ENCODE assay signal across 9 cellular contexts in the genomic region with DNA sequence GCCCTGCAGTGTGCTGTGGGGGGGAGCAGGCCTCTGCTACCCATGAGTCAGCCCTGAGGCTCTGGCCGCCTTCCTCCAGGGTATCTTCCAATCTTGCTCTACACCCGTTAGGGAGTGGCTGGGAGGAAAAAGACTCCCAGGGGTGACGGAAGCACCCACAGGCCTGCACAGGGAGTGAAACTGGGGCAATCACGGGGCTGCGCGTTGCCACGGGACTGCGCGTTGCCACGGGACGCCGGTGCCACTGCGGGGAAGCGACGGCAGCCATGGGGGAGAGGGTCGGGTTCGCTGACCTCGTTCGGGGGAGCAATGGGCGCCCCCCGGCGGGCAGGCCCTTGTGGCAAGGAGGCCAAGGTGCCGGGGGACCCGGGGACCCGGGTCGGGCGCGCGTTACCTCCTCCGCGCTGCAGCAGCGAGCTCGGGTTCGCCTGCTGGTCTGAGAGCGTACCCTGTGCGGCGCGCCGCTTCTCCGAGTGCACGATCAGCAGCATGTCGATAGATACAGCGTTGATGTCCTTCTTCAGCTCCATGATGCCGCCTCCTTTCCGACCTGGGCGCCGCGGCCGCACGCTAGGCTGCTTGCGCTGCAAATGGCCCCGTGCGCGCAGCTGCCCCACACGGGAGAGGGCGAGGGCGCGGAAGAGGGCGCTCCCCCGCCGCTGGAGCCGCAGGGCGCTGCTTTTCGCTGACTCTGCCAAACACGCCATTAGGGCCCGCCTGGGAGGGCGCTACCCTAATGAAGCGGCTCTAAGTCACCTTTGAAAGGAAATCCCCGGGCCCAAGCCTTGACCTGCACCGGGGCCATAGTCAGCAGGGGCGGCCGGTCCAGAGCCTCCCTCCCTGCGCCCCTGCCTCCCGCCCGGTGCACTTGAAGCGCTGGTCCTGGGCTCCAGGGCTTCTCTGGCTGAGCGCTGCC. TPM values are rescaled to one million over a fixed set of nuclear protein-coding genes. Genes with fewer than 3 reads are reported as not detected.
A peak's percentile ranks its signal among the peaks of the same experiment; 100 is the strongest.
DNase-seq lines count a peak whose midpoint lies in the region; ATAC-seq and TF ChIP-seq lines count a peak whose summit lies in the region.
"Had no signal": no experiment of that assay in that cellular context is flagged by ENCODE, and none has a peak within 500 bp of the region (broad histone marks: within the 10 kb centered on the region; RNA-seq: fewer than 3 reads in every experiment).

A gene with protein sequence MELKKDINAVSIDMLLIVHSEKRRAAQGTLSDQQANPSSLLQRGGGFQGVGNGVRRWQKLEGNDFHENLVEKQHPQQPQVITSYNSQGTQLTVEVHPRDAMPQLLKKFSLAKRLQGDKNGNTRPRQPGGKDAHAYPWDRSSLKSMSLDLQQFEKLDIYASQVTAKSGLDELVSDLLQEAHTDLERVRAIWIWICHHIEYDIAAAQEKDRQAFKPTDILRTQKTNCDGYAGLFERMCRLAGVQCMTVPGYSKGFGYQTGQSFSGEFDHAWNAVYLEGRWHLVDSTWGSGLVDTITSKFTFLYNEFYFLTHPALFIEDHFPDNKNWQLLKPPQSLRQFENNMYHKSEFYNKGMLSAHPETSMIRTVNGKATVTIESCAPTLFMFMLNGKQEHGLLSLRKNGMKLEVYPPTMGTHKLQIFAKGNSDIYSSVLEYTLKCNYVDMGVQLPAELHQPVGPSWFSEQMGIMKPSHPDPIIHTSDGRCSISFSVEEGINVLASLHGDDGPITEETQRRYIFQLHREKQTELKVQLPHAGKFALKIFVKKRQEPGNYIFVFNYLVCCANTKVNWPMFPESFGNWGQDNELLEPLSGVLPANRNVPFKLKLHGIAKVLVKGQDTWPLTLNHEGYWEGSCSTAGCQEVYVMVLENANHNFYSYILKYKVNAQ (minus strand): TSS at position 592 of the 916 bp plus-strand sequence. CDS start 62 bp downstream, at position 530.

- peaks cover 0 to 7% of the 10 kb centered on the region in 2 donors for H3K36me3 ChIP-seq in muscle layer of duodenum (ENCODE audit: control insufficient read depth in 1 of 2, insufficient read depth in 2 of 2, low read length in 2 of 2)
- no peaks in the 10 kb centered on the region for H3K36me3 ChIP-seq in OCI-LY7 (ENCODE audit: insufficient read depth, low read length)

- no peaks in the 10 kb centered on the region for H3K79me2 ChIP-seq in OCI-LY7 (ENCODE audit: insufficient read depth, low read depth, low read length)

- CTCF ChIA-PET in OCI-LY7 (lab: Charles Lee; ENCODE audit: unreplicated experiment) = no interaction called here

- H2AFZ ChIP-seq in OCI-LY7 (ENCODE audit: low read length) = no peak within 1 kb of the TSS

- POLR2A ChIA-PET in OCI-LY7 (lab: Charles Lee) = no interaction called here

- ATAC-seq in SK-N-SH treated with all-trans-retinoic acid at 6 μM for 48 hours (peak; percentile 85), HG02763 (IDR thresholded peaks at IDR 0.05; ENCODE audit: unreplicated experiment) (no peak), HG02840 (IDR thresholded peaks at IDR 0.05; ENCODE audit: low FRiP score, unreplicated experiment) (no peak)

- H3K27me3 ChIP-seq in muscle layer of duodenum (ENCODE audit: low read depth, low read length) = no peaks in the 10 kb centered on the region

- peak within 1 kb of the TSS; percentile 45 for H3K4me3 ChIP-seq in fibroblast of pulmonary artery (replicated peaks; ENCODE audit: low read depth, low read length)
- peak within 1 kb of the TSS; percentile 65 to 77 for H3K4me3 ChIP-seq in muscle layer of duodenum (ENCODE audit: low read depth in 1 of 2, low read length in 2 of 2)
- H3K4me3 ChIP-seq in OCI-LY7 (ENCODE audit: low read depth, low read length, poor library complexity, severe bottlenecking) = no peak within 1 kb of the TSS

- no peaks in the 10 kb centered on the region for H4K20me1 ChIP-seq in OCI-LY7 (ENCODE audit: insufficient read depth, low read length)

- intact Hi-C loops in OCI-LY7 (cut with micrococcal nuclease; ENCODE audit: unreplicated experiment) = no loop called here

- H3K4me2 ChIP-seq in OCI-LY7 (ENCODE audit: low read length) = no peak within 1 kb of the TSS

- H3K9me2 ChIP-seq in OCI-LY7 (ENCODE audit: insufficient read depth, low read length) = no peaks in the 10 kb centered on the region

- H3K27ac ChIP-seq in muscle layer of duodenum (ENCODE audit: low read length) (no peak within 1 kb of the TSS), OCI-LY7 (ENCODE audit: low read depth, low read length, poor library complexity, severe bottlenecking) (no peak within 1 kb of the TSS)

- no TSS peak for BruUV-seq in OCI-LY7 (replicated peaks; lab: Mats Ljungman, UMichigan)

- H3K4me1 ChIP-seq in muscle layer of duodenum (ENCODE audit: control insufficient read depth in 1 of 2, insufficient read depth in 2 of 2, low read length in 2 of 2) (peaks cover 0 to 16% of the 10 kb centered on the region in 2 donors), OCI-LY7 (ENCODE audit: insufficient read depth, low read length, poor library complexity, severe bottlenecking) (no peaks in the 10 kb centered on the region)

- peak; percentile 39 to 82 (median 79) for DNase-seq in NCI-H1417 (lab: John Stamatoyannopoulos, UW)
- no peak for DNase-seq in NCI-H1417 treated with DMSO at 0.1 percent for 48 hours (lab: John Stamatoyannopoulos, UW)
- DNase-seq in fibroblast of pulmonary artery (ENCODE audit: low read depth) = peak; percentile 47
- no peak for DNase-seq in OCI-LY7 (ENCODE audit: low spot score)

- TF ChIP-seq CTCF in fibroblast of pulmonary artery (IDR thresholded peaks at IDR 0.05; ENCODE audit: low read length, missing control alignments) = peak; percentile 1
- no peak for TF ChIP-seq CTCF in OCI-LY7 (conservative IDR thresholded peaks at IDR 0.05; ENCODE audit: low read length)

- H3K9me3 ChIP-seq in muscle layer of duodenum (ENCODE audit: control insufficient read depth in 1 of 2, low read length in 2 of 2) (no peaks in the 10 kb centered on the region), OCI-LY7 (ENCODE audit: low read length) (no peaks in the 10 kb centered on the region)

TF ChIP-seq in SK-N-SH treated with all-trans-retinoic acid at 6 μM for 48 hours, 23 proteins besides CTCF, POLR2A, EP300 and RAD21:
- no peak for TF ChIP-seq ZFP30 (CRISPR knock-in tag; IDR thresholded peaks at IDR 0.05)

RNA-seq across cellular contexts. Expression of the gene that starts here (rescaled TPM):
- not detected in 2 replicates for total RNA-seq in OCI-LY7 (2014; rRNA removed; shearing (Covaris generic))
- total RNA-seq in OCI-LY7 (2022) = not detected in 2 replicates
- total RNA-seq: B cell had no signal

Comparison
In these comparisons a context has a peak if more than half of its experiments do, and no peak if none do; other contexts are left out.
1. DNase-seq: peak in NCI-H1417 (3 of 3) and fibroblast of pulmonary artery (single experiment); none in NCI-H1417 treated with DMSO at 0.1 percent for 48 hours (single experiment) and OCI-LY7 (single experiment).